ENCODE assay signal across 10 cellular contexts in genomic region chr2:1742300-1742679, GRCh38. TPM values are rescaled to one million over a fixed set of nuclear protein-coding genes. Genes with fewer than 3 reads are reported as not detected.
DNase-seq lines count a peak whose midpoint lies in the region; ATAC-seq, FAIRE-seq and TF ChIP-seq lines count a peak whose summit lies in the region.
"Had no signal": no experiment of that assay in that cellular context is flagged by ENCODE, and none has a peak within 500 bp of the region (broad histone marks: within the 10 kb centered on the region; RNA-seq: fewer than 3 reads in every experiment).

No MANE protein-coding gene starts in this region.

- H3K9me3 ChIP-seq in effector memory CD4-positive, alpha-beta T cell (ENCODE audit: control insufficient read depth, low read length) = no peaks in the 10 kb centered on the region

- H3K4me1 Mint-ChIP-seq in WTC11 (peaks cover 37% of the 10 kb centered on the region), progenitor cell of endocrine pancreas (ENCODE audit: low read depth) (peaks cover 14% of the 10 kb centered on the region)

- no peaks in the 10 kb centered on the region for H3K27me3 ChIP-seq in effector memory CD4-positive, alpha-beta T cell (replicated peaks; ENCODE audit: control insufficient read depth, insufficient read depth, low read length, poor library complexity, severe bottlenecking)

- H3K27ac Mint-ChIP-seq in WTC11 (peak overlapping the region; percentile 96), progenitor cell of endocrine pancreas (peak overlapping the region; percentile 99)
- H3K27ac Mint-ChIP-seq: activated naive CD4-positive, alpha-beta T cell treated with anti-CD3 and anti-CD28 coated beads, Interleukin-2, amount 50 U/mL, for 24 hours; stimulated activated naive CD8-positive, alpha-beta T cell treated with anti-CD3 and anti-CD28 coated beads, Interleukin-15, amount 100 ng/mL, for 72 hours had no signal

- H3K36me3 ChIP-seq in effector memory CD4-positive, alpha-beta T cell (ENCODE audit: control insufficient read depth, insufficient read depth, low read length) = no peaks in the 10 kb centered on the region

- FAIRE-seq in GM12891 (lab: Jason Lieb, UNC) = peak; percentile 82

- peak overlapping the region; percentile 98 for H3K4me3 Mint-ChIP-seq in WTC11
- peak overlapping the region; percentile 96 for H3K4me3 Mint-ChIP-seq in progenitor cell of endocrine pancreas (ENCODE audit: low read depth)

- DNase-seq in GM12891 (ENCODE audit: insufficient read length, low spot score) = peak; percentile 53
- DNase-seq in WTC11 (ENCODE audit: low spot score) = no peak
- peak; percentile 72 for DNase-seq in germinal center (ENCODE audit: low spot score)
- DNase-seq in progenitor cell of endocrine pancreas (ENCODE audit: low spot score, unreplicated experiment) = no peak
- no peak for DNase-seq in effector memory CD4-positive, alpha-beta T cell
- DNase-seq in NCI-H1694 (lab: John Stamatoyannopoulos, UW) = no peak
- DNase-seq in central memory CD4-positive, alpha-beta T cell = no peak
- DNase-seq in mesenteric fat pad (ENCODE audit: low spot score) = no peak

- no peak for TF ChIP-seq POLR2A in GM12891 (IDR thresholded peaks at IDR 0.05; ENCODE audit: low read depth, low read length)

- POLR2A ChIA-PET in WTC11 (lab: Charles Lee) = interaction anchor here (0.7 to 1.1 kb wide), 3 partner anchors 11 to 78 kb away, joined by 3 to 4 read pairs (median 3); no protein-coding TSS in a partner anchor

- ATAC-seq in WTC11 = no peak

- TF ChIP-seq CTCF in WTC11 (IDR thresholded peaks at IDR 0.05) (no peak), progenitor cell of endocrine pancreas (IDR thresholded peaks at IDR 0.05; ENCODE audit: unreplicated experiment) (no peak)

- peaks cover 2% of the 10 kb centered on the region; the same call in 1 of the 2 replicates for H3K36me3 Mint-ChIP-seq in WTC11
- H3K36me3 Mint-ChIP-seq in progenitor cell of endocrine pancreas (ENCODE audit: insufficient read depth) = peaks cover 4% of the 10 kb centered on the region
- H3K36me3 Mint-ChIP-seq: activated naive CD4-positive, alpha-beta T cell treated with anti-CD3 and anti-CD28 coated beads, Interleukin-2, amount 50 U/mL, for 24 hours had no signal

- CTCF ChIA-PET in WTC11 (lab: Charles Lee) = interaction anchor here (1.1 to 3.3 kb wide), 5 partner anchors 9 to 153 kb away, joined by 3 to 15 read pairs (median 4); no protein-coding TSS in a partner anchor

- H3K4me1 ChIP-seq in effector memory CD4-positive, alpha-beta T cell (ENCODE audit: control insufficient read depth, insufficient read depth, low read length, poor library complexity, severe bottlenecking) = no peaks in the 10 kb centered on the region

- H3K27me3 Mint-ChIP-seq in WTC11 (ENCODE audit: low read depth) (peaks cover 23% of the 10 kb centered on the region), progenitor cell of endocrine pancreas (peaks cover 11% of the 10 kb centered on the region)

- H3K4me3 ChIP-seq in effector memory CD4-positive, alpha-beta T cell (ENCODE audit: insufficient read depth, low read depth, low read length, poor library complexity, severe bottlenecking) = no peak overlapping the region

- H3K9me3 Mint-ChIP-seq in WTC11 = no peaks in the 10 kb centered on the region
- no peaks in the 10 kb centered on the region for H3K9me3 Mint-ChIP-seq in progenitor cell of endocrine pancreas (ENCODE audit: low read depth)
- H3K9me3 Mint-ChIP-seq: activated naive CD4-positive, alpha-beta T cell treated with anti-CD3 and anti-CD28 coated beads, Interleukin-2, amount 50 U/mL, for 24 hours; stimulated activated naive CD8-positive, alpha-beta T cell treated with anti-CD3 and anti-CD28 coated beads, Interleukin-15, amount 100 ng/mL, for 72 hours had no signal

- H3K27ac ChIP-seq in effector memory CD4-positive, alpha-beta T cell (ENCODE audit: insufficient read depth, low read length, poor library complexity, severe bottlenecking) = no peak overlapping the region

TF ChIP-seq in GM12891, 5 proteins besides CTCF, POLR2A, EP300 and RAD21:
- no peak for TF ChIP-seq PAX5 (IDR thresholded peaks at IDR 0.05; ENCODE audit: insufficient read depth, low read length, severe bottlenecking)
- TF ChIP-seq SPI1 (IDR thresholded peaks at IDR 0.05; ENCODE audit: low read depth, low read length) = peak; percentile 81
- no peak for TF ChIP-seq POU2F2 (IDR thresholded peaks at IDR 0.05; ENCODE audit: low read depth, low read length)
- TF ChIP-seq TAF1 (IDR thresholded peaks at IDR 0.05; ENCODE audit: low read depth, low read length) = no peak

TF ChIP-seq in WTC11, 78 proteins besides CTCF, POLR2A, EP300 and RAD21:
- TF ChIP-seq ZNF317 (CRISPR knock-in tag; IDR thresholded peaks at IDR 0.05; ENCODE audit: borderline replicate concordance, low read depth) (no peak), ATF3 (CRISPR knock-in tag; conservative IDR thresholded peaks at IDR 0.05) (no peak), HMGXB4 (CRISPR knock-in tag; IDR thresholded peaks at IDR 0.05) (no peak), IRF2 (CRISPR knock-in tag; IDR thresholded peaks at IDR 0.05; ENCODE audit: borderline replicate concordance, low read depth) (no peak), GRHL2 (CRISPR knock-in tag; IDR thresholded peaks at IDR 0.05; ENCODE audit: insufficient replicate concordance, severe bottlenecking) (no peak)

RNA-seq across cellular contexts. Expression of gene PXDN, which starts 2.0 kb away (rescaled TPM):
- 8.3 TPM for polyA plus RNA-seq in GM12891 (2012; ENCODE audit: low read depth, missing spikeins)
- total RNA-seq in WTC11 (2021) (146 to 166 TPM (median 157 TPM) in 3 replicates), progenitor cell of endocrine pancreas (242 and 256 TPM in 2 replicates), mesenteric fat pad (228 TPM)

Comparison
In these comparisons a context has a peak if more than half of its experiments do, and no peak if none do; other contexts are left out.
1. DNase-seq: peak in GM12891 (single experiment) and germinal center (single experiment); none in WTC11 (single experiment), progenitor cell of endocrine pancreas (single experiment), effector memory CD4-positive, alpha-beta T cell (0 of 3), NCI-H1694 (single experiment), central memory CD4-positive, alpha-beta T cell (single experiment) and mesenteric fat pad (single experiment).